Comparison of ENCODE assay signal across 15 cellular contexts in genomic region chr16:1478937-1479336, GRCh38. TPM values are rescaled to one million over a fixed set of nuclear protein-coding genes. Genes with fewer than 3 reads are reported as not detected.
"Had no signal": no experiment of that assay in that cellular context is flagged by ENCODE, and none has a peak within 500 bp of the region (broad histone marks: within the 10 kb centered on the region; RNA-seq: fewer than 3 reads in every experiment).

No MANE protein-coding gene starts in this region.

RNA-seq across cellular contexts. Expression of gene PTX4, which starts 9.8 kb away (rescaled TPM):
- total RNA-seq: omental fat pad, osteocyte, pancreas, pulmonary artery endothelial cell, sciatic nerve, smooth muscle cell, suprapubic skin, transverse colon, upper lobe of right lung, urinary bladder had no signal
- polyA plus RNA-seq: naive thymus-derived CD4-positive, alpha-beta T cell; pancreas; smooth muscle cell had no signal

RNA-seq across cellular contexts. Expression of gene CCDC154, which starts 34.6 kb away (rescaled TPM):
- total RNA-seq: right atrium auricular region, smooth muscle cell had no signal
- polyA plus RNA-seq: naive thymus-derived CD4-positive, alpha-beta T cell had no signal

RNA-seq across cellular contexts. Expression of gene PERCC1, which starts 48.1 kb away (rescaled TPM):
- total RNA-seq: neural crest cell, osteocyte, posterior vena cava, pulmonary artery endothelial cell, right atrium auricular region, sciatic nerve, smooth muscle cell, upper lobe of right lung, urinary bladder, uterus had no signal
- polyA plus RNA-seq: naive thymus-derived CD4-positive, alpha-beta T cell; pancreas; smooth muscle cell; urinary bladder had no signal
